In genomic region chr6:26459023-26459810, GRCh38 we compare ENCODE assay signal across 6 cellular contexts.
A peak's percentile ranks its signal among the peaks of the same experiment; 100 is the strongest.
DNase-seq lines count a peak whose midpoint lies in the region; ATAC-seq lines count a peak whose summit lies in the region.

No MANE protein-coding gene starts in this region.

- no peak for ATAC-seq in stimulated activated effector memory CD8-positive, alpha-beta T cell treated with anti-CD3 and anti-CD28 coated beads, Interleukin-12 subunit alpha, Interleukin-12 subunit beta, amount 100 ng/mL, for 72 hours
- no peak for ATAC-seq in activated CD4-positive, CD25-positive, alpha-beta regulatory T cell treated with anti-CD3 and anti-CD28 coated beads, Interleukin-2, amount 50 U/mL, for 24 hours

- no peaks in the 10 kb centered on the region for H3K9me3 Mint-ChIP-seq in T-helper 2 cell treated with Interferon-gamma antibody and Interleukin-4, amounts not matched to agents 5 μg/mL and 100 μg/mL, for 36 hours
- no peaks in the 10 kb centered on the region for H3K9me3 Mint-ChIP-seq in stimulated activated effector memory CD8-positive, alpha-beta T cell treated with anti-CD3 and anti-CD28 coated beads, Interleukin-12 subunit alpha, Interleukin-12 subunit beta, amount 100 ng/mL, for 72 hours

- H3K4me3 Mint-ChIP-seq in T-helper 2 cell treated with Interferon-gamma antibody and Interleukin-4, amounts not matched to agents 5 μg/mL and 100 μg/mL, for 36 hours: peak overlapping the region; percentile 84
- peak overlapping the region; percentile 97 for H3K4me3 Mint-ChIP-seq in stimulated activated effector memory CD8-positive, alpha-beta T cell treated with anti-CD3 and anti-CD28 coated beads, Interleukin-12 subunit alpha, Interleukin-12 subunit beta, amount 100 ng/mL, for 72 hours

- peak overlapping the region; percentile 76 for H3K4me3 ChIP-seq in endocrine pancreas (ENCODE audit: control insufficient read depth, insufficient read depth, low read length)

- H3K36me3 Mint-ChIP-seq in T-helper 2 cell treated with Interferon-gamma antibody and Interleukin-4, amounts not matched to agents 5 μg/mL and 100 μg/mL, for 36 hours (ENCODE audit: low read depth): peaks cover 53% of the 10 kb centered on the region
- peaks cover 68% of the 10 kb centered on the region for H3K36me3 Mint-ChIP-seq in stimulated activated effector memory CD8-positive, alpha-beta T cell treated with anti-CD3 and anti-CD28 coated beads, Interleukin-12 subunit alpha, Interleukin-12 subunit beta, amount 100 ng/mL, for 72 hours

- peak overlapping the region; percentile 31 for H3K9ac ChIP-seq in endocrine pancreas (ENCODE audit: control insufficient read depth, insufficient read depth, low read length)

- DNase-seq in T-helper 2 cell treated with Interferon-gamma antibody and Interleukin-4, amounts not matched to agents 5 μg/mL and 100 μg/mL, for 36 hours (ENCODE audit: low spot score): no peak
- DNase-seq in T-helper 2 cell (no peak), iPS-NIHi11 (ENCODE audit: low spot score) (no peak)
- no peak for DNase-seq in stimulated activated effector memory CD8-positive, alpha-beta T cell treated with anti-CD3 and anti-CD28 coated beads, Interleukin-12 subunit alpha, Interleukin-12 subunit beta, amount 100 ng/mL, for 72 hours (ENCODE audit: low spot score in 2 of 2)

- H3K27ac Mint-ChIP-seq in T-helper 2 cell treated with Interferon-gamma antibody and Interleukin-4, amounts not matched to agents 5 μg/mL and 100 μg/mL, for 36 hours: peak overlapping the region; percentile 38
- peak overlapping the region; percentile 97 for H3K27ac Mint-ChIP-seq in stimulated activated effector memory CD8-positive, alpha-beta T cell treated with anti-CD3 and anti-CD28 coated beads, Interleukin-12 subunit alpha, Interleukin-12 subunit beta, amount 100 ng/mL, for 72 hours

- no peaks in the 10 kb centered on the region for H3K27me3 Mint-ChIP-seq in T-helper 2 cell treated with Interferon-gamma antibody and Interleukin-4, amounts not matched to agents 5 μg/mL and 100 μg/mL, for 36 hours (ENCODE audit: low read depth)

- no peaks in the 10 kb centered on the region for H3K4me1 ChIP-seq in endocrine pancreas (ENCODE audit: control insufficient read depth, insufficient read depth, low read length)

- peaks cover 6% of the 10 kb centered on the region for H3K36me3 ChIP-seq in endocrine pancreas (ENCODE audit: control insufficient read depth, insufficient read depth, low read length)

- no peaks in the 10 kb centered on the region for H3K9me3 ChIP-seq in endocrine pancreas (ENCODE audit: control insufficient read depth, low read length)

- no peaks in the 10 kb centered on the region for H3K27me3 ChIP-seq in endocrine pancreas (ENCODE audit: control insufficient read depth, insufficient read depth, low read length)

- H3K4me1 Mint-ChIP-seq in T-helper 2 cell treated with Interferon-gamma antibody and Interleukin-4, amounts not matched to agents 5 μg/mL and 100 μg/mL, for 36 hours (ENCODE audit: low read depth): peaks cover 41% of the 10 kb centered on the region
- H3K4me1 Mint-ChIP-seq in stimulated activated effector memory CD8-positive, alpha-beta T cell treated with anti-CD3 and anti-CD28 coated beads, Interleukin-12 subunit alpha, Interleukin-12 subunit beta, amount 100 ng/mL, for 72 hours: peaks cover 70% of the 10 kb centered on the region
